Comparison of ENCODE assay signal across 8 cellular contexts in genomic region chr3:195653641-195654040, GRCh38.
DNase-seq lines count a peak whose midpoint lies in the region; ATAC-seq and TF ChIP-seq lines count a peak whose summit lies in the region.
"Not testable (repeated sequence)": the region's sequence is repeated elsewhere in the genome, so short reads cannot be mapped to it uniquely, and the experiment has no call there.

No MANE protein-coding gene starts in this region.

- ATAC-seq in SK-N-SH treated with all-trans-retinoic acid at 6 μM for 48 hours (peak; percentile 56), left lung (peak; percentile 20)
- ATAC-seq in body of pancreas: not testable (repeated sequence)

- WGBS in body of pancreas, 2 donors: 1 to 2% methylated on average over 9 to 10 of the region's 14 CpGs
- 4 to 11% methylated on average over 10 to 11 of the region's 14 CpGs for WGBS in sigmoid colon, 2 donors

- DNase-seq in A172 (ENCODE audit: low spot score): peak; percentile 11
- peak; percentile 50 for DNase-seq in EL
- DNase-seq in LHCN-M2 (ENCODE audit: low read depth): peak; percentile 40
- DNase-seq in body of pancreas: peak in 3 of 4 donors; percentile 22 to 48 (median 37)
- peak; percentile 46 for DNase-seq in fibroblast of mammary gland (ENCODE audit: low read depth)
- DNase-seq in left lung: peak in 1 of 2 donors; percentile 8
- DNase-seq in sigmoid colon: not testable (repeated sequence)

- H3K27ac ChIP-seq in body of pancreas, left lung, sigmoid colon: not testable (repeated sequence)

- intact Hi-C loops in body of pancreas (cut with DNase I); left lung (cut with DNase I); sigmoid colon (cut with DNase I): not testable (repeated sequence)

- TF ChIP-seq EP300 in sigmoid colon (IDR thresholded peaks at IDR 0.05): not testable (repeated sequence)

- not testable (repeated sequence) for H3K9me3 ChIP-seq in body of pancreas, left lung, sigmoid colon

- H3K27me3 ChIP-seq in body of pancreas, left lung, sigmoid colon: not testable (repeated sequence)

- TF ChIP-seq CTCF in body of pancreas (IDR thresholded peaks at IDR 0.05) (peak in 4 of 7 experiments; percentile 27 to 70 (median 58)), fibroblast of mammary gland (conservative IDR thresholded peaks at IDR 0.05; ENCODE audit: control insufficient read depth, insufficient read depth, low read depth, low read length) (peak; percentile 4), left lung (IDR thresholded peaks at IDR 0.05) (peak in 1 of 2 donors; percentile 22), sigmoid colon (IDR thresholded peaks at IDR 0.05) (peak in 3 of 4 experiments; percentile 31 to 70 (median 51))

- not testable (repeated sequence) for H3K4me3 ChIP-seq in body of pancreas; fibroblast of mammary gland (ENCODE audit: control insufficient read depth, low read depth, low read length); left lung; sigmoid colon

- not testable (repeated sequence) for H3K4me1 ChIP-seq in body of pancreas, sigmoid colon
- peaks cover 0 to 10% of the 10 kb centered on the region in 2 donors for H3K4me1 ChIP-seq in left lung

- not testable (repeated sequence) for TF ChIP-seq POLR2A in body of pancreas (IDR thresholded peaks at IDR 0.05); sigmoid colon (IDR thresholded peaks at IDR 0.05)

- H3K36me3 ChIP-seq in body of pancreas (replicated peaks in 1 of 2; ENCODE audit: insufficient read depth in 1 of 2, low read depth in 2 of 2); left lung; sigmoid colon: not testable (repeated sequence)
